In genomic region chr1:181390350-181391080, GRCh38 we compare ENCODE assay signal across 14 cellular contexts.
DNase-seq lines count a peak whose midpoint lies in the region; ATAC-seq and TF ChIP-seq lines count a peak whose summit lies in the region.
"Had no signal": no experiment of that assay in that cellular context is flagged by ENCODE, and none has a peak within 500 bp of the region (broad histone marks: within the 10 kb centered on the region; RNA-seq: fewer than 3 reads in every experiment).

No MANE protein-coding gene starts in this region.

- no peak for TF ChIP-seq CTCF in mucosa of descending colon (IDR thresholded peaks at IDR 0.05)
- TF ChIP-seq CTCF in GM13976 (IDR thresholded peaks at IDR 0.05; ENCODE audit: borderline replicate concordance, control extremely low read depth, extremely low read depth, insufficient read depth, missing control alignments) = no peak
- no peak for TF ChIP-seq CTCF in upper lobe of right lung (IDR thresholded peaks at IDR 0.05)

- in situ Hi-C loops in GM13976 (cut with MboI; ENCODE audit: low sequenced_read_pairs, unreplicated experiment) = no loop called here

- ATAC-seq in mucosa of descending colon (peak; percentile 57), upper lobe of right lung (no peak)

- peak; percentile 96 for DNase-seq in DMS153 treated with DMSO at 0.1 percent for 48 hours (lab: John Stamatoyannopoulos, UW; ENCODE audit: unreplicated experiment)
- DNase-seq in NCI-H1105 treated with DMSO at 0.1 percent for 48 hours (lab: John Stamatoyannopoulos, UW) = peak; percentile 99
- DNase-seq in NCI-H510A treated with DMSO at 0.1 percent for 48 hours (lab: John Stamatoyannopoulos, UW) = peak; percentile 55
- DNase-seq in mucosa of descending colon = peak in 1 of 3 donors; percentile 64
- DNase-seq in GM13976 (ENCODE audit: low spot score) = no peak
- no peak for DNase-seq in activated CD8-positive, alpha-beta memory T cell treated with anti-CD3 and anti-CD28 coated beads for 24 hours
- no peak for DNase-seq in upper lobe of right lung
- DNase-seq in T-helper 9 cell = no peak
- DNase-seq: activated CD4-positive, alpha-beta T cell treated with anti-CD3 and anti-CD28 coated beads, Interleukin-2, amount 50 U/mL, for 1 hour; aorta; effector memory CD4-positive, alpha-beta T cell; foreskin melanocyte; mesendoderm had no signal

- H3K27ac ChIP-seq in upper lobe of right lung = no peak overlapping the region
- H3K27ac ChIP-seq: BLaER1 treated with 17β-estradiol and CSF1 and Interleukin-3, amounts not matched to agents 10 nM and 100 nM had no signal

- H3K36me3 ChIP-seq in mucosa of descending colon (ENCODE audit: low read depth) = no peaks in the 10 kb centered on the region
- no peaks in the 10 kb centered on the region for H3K36me3 ChIP-seq in upper lobe of right lung
- H3K36me3 ChIP-seq: BLaER1 treated with 17β-estradiol and CSF1 and Interleukin-3, amounts not matched to agents 10 nM and 100 nM had no signal

- no peaks in the 10 kb centered on the region for H3K4me1 ChIP-seq in mucosa of descending colon (ENCODE audit: low read depth)
- H3K4me1 ChIP-seq in upper lobe of right lung = no peaks in the 10 kb centered on the region

- no peak overlapping the region for H3K4me3 ChIP-seq in mucosa of descending colon
- no peak overlapping the region for H3K4me3 ChIP-seq in upper lobe of right lung
- H3K4me3 ChIP-seq: BLaER1 treated with 17β-estradiol and CSF1 and Interleukin-3, amounts not matched to agents 10 nM and 100 nM had no signal

- no peaks in the 10 kb centered on the region for H3K9me3 ChIP-seq in mucosa of descending colon
- H3K9me3 ChIP-seq in upper lobe of right lung = no peaks in the 10 kb centered on the region
- H3K9me3 ChIP-seq: BLaER1 treated with 17β-estradiol and CSF1 and Interleukin-3, amounts not matched to agents 10 nM and 100 nM had no signal

- H3K27me3 ChIP-seq in upper lobe of right lung = no peaks in the 10 kb centered on the region
- H3K27me3 ChIP-seq: BLaER1 treated with 17β-estradiol and CSF1 and Interleukin-3, amounts not matched to agents 10 nM and 100 nM had no signal

- intact Hi-C loops in mucosa of descending colon (cut with DNase I, micrococcal nuclease) = no loop called here
- intact Hi-C loops in upper lobe of right lung (cut with DNase I) = no loop called here

Comparison
In these comparisons a context has a peak if more than half of its experiments do, and no peak if none do; other contexts are left out.
1. DNase-seq: peak in DMS153 treated with DMSO at 0.1 percent for 48 hours (single experiment), NCI-H1105 treated with DMSO at 0.1 percent for 48 hours (single experiment) and NCI-H510A treated with DMSO at 0.1 percent for 48 hours (single experiment); none in GM13976 (single experiment), activated CD8-positive, alpha-beta memory T cell treated with anti-CD3 and anti-CD28 coated beads for 24 hours (single experiment), upper lobe of right lung (single experiment) and T-helper 9 cell (single experiment).